ENCODE assay signal across 1 cellular context in genomic region chr21:39173999-39174398, GRCh38.
TF ChIP-seq lines count a peak whose summit lies in the region.

No MANE protein-coding gene starts in this region.

TF ChIP-seq in K562, 482 proteins besides CTCF, POLR2A, EP300 and RAD21 (continued from another document):
- no peak for TF ChIP-seq MXD1 (CRISPR knock-in tag; IDR thresholded peaks at IDR 0.05; ENCODE audit: borderline replicate concordance, poor library complexity, severe bottlenecking)
- no peak for TF ChIP-seq CREBBP (IDR thresholded peaks at IDR 0.05; ENCODE audit: low read depth, low read length)
- TF ChIP-seq SIRT6 (IDR thresholded peaks at IDR 0.05; ENCODE audit: low read depth, low read length) = no peak
- no peak for TF ChIP-seq FOXP1 (CRISPR knock-in tag; IDR thresholded peaks at IDR 0.05)
- TF ChIP-seq FOSL1 (tag; conservative IDR thresholded peaks at IDR 0.05) = no peak
- TF ChIP-seq CREB1 (IDR thresholded peaks at IDR 0.05) = no peak
- no peak for TF ChIP-seq CREB1 (CRISPR knock-in tag; IDR thresholded peaks at IDR 0.05)
- TF ChIP-seq FUS (optimal IDR thresholded peaks at IDR 0.05; ENCODE audit: low read depth, low read length) = no peak
- no peak for TF ChIP-seq CBX3 (IDR thresholded peaks at IDR 0.05; ENCODE audit: borderline replicate concordance in 1 of 2, low read length in 2 of 2)
- no peak for TF ChIP-seq ETV1 (tag; conservative IDR thresholded peaks at IDR 0.05; ENCODE audit: low read depth)
- no peak for TF ChIP-seq ZFP91 (CRISPR knock-in tag; IDR thresholded peaks at IDR 0.05)
- peak; percentile 53 for TF ChIP-seq TCF3 (CRISPR knock-in tag; IDR thresholded peaks at IDR 0.05)
- no peak for TF ChIP-seq MBD2 (IDR thresholded peaks at IDR 0.05; ENCODE audit: borderline replicate concordance, low read depth)
